10 cellular contexts compared by ENCODE assay signal in the genomic region with DNA sequence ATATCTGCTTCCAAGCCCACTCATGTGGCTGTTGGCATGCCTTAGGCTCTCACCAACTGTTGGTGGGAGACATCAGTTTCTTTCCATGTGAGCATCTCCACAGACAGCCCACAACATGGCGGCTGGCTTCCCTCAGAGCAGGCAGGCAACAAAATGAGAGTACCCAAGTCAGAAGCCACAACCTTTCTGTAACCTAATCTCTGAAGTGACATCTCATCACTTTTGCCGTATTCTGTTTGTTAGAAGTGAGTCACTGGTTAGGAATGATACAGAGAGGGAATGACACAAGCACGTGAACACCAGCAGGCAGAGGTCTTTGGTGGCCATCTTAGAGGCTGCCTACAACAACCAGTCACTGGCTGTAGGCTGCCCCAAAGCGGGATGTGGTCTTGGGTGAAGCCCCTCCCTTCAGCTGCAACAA.
DNase-seq lines count a peak whose midpoint lies in the region; ATAC-seq, FAIRE-seq and TF ChIP-seq lines count a peak whose summit lies in the region.
"Had no signal": no experiment of that assay in that cellular context is flagged by ENCODE, and none has a peak within 500 bp of the region (broad histone marks: within the 10 kb centered on the region; RNA-seq: fewer than 3 reads in every experiment).

No MANE protein-coding gene starts in this region.

- H4K20me1 ChIP-seq in astrocyte (ENCODE audit: insufficient read depth, low read length) = no peaks in the 10 kb centered on the region
- H4K20me1 ChIP-seq in osteoblast (ENCODE audit: insufficient read depth, low read length) = no peaks in the 10 kb centered on the region

- H3K9me3 Mint-ChIP-seq in astrocyte (ENCODE audit: unreplicated experiment) (peaks cover 6% of the 10 kb centered on the region), glutamatergic neuron (ENCODE audit: unreplicated experiment) (no peaks in the 10 kb centered on the region)
- H3K9me3 Mint-ChIP-seq: mesothelial cell of epicardium had no signal

- intact Hi-C loops in body of pancreas (cut with DNase I) = no loop called here
- intact Hi-C loops in heart right ventricle (cut with DNase I) = no loop called here

- H3K27ac Mint-ChIP-seq in astrocyte (ENCODE audit: unreplicated experiment) = no peak overlapping the region
- H3K27ac Mint-ChIP-seq in glutamatergic neuron (ENCODE audit: unreplicated experiment) = no peak overlapping the region
- H3K27ac Mint-ChIP-seq: mesothelial cell of epicardium had no signal

- H3K4me1 ChIP-seq in astrocyte (ENCODE audit: insufficient read depth, low read length) (peaks cover 4% of the 10 kb centered on the region), osteoblast (ENCODE audit: insufficient read depth, low read length) (no peaks in the 10 kb centered on the region), body of pancreas (no peaks in the 10 kb centered on the region), heart right ventricle (peaks cover 0 to 12% (median 6%) of the 10 kb centered on the region in 9 donors)

- WGBS in body of pancreas, 2 donors = 81 to 93% methylated on average over 4 of the region's 4 CpGs
- 85 to 92% methylated on average over 4 of the region's 4 CpGs for WGBS in heart right ventricle, 2 donors

- TF ChIP-seq CTCF in astrocyte (IDR thresholded peaks at IDR 0.05; ENCODE audit: insufficient read depth, low read depth, low read length) = no peak
- TF ChIP-seq CTCF in osteoblast (IDR thresholded peaks at IDR 0.05; ENCODE audit: extremely low read depth, low read depth, low read length) = no peak
- TF ChIP-seq CTCF in body of pancreas (IDR thresholded peaks at IDR 0.05) = no peak
- TF ChIP-seq CTCF in glutamatergic neuron (IDR thresholded peaks at IDR 0.05; ENCODE audit: partially characterized antibody, unreplicated experiment) = no peak
- TF ChIP-seq CTCF in heart right ventricle (IDR thresholded peaks at IDR 0.05) = no peak

- H3K4me2 ChIP-seq in astrocyte (ENCODE audit: low read length) = no peak overlapping the region
- H3K4me2 ChIP-seq in osteoblast (ENCODE audit: insufficient read depth, low read length) = no peak overlapping the region

- H2AFZ ChIP-seq in astrocyte (ENCODE audit: low read depth, low read length) (no peak overlapping the region), osteoblast (ENCODE audit: low read length) (no peak overlapping the region)

- H3K36me3 ChIP-seq in astrocyte (ENCODE audit: insufficient read depth, low read length) (peaks cover 7% of the 10 kb centered on the region), osteoblast (ENCODE audit: insufficient read depth, low read length) (peaks cover 12% of the 10 kb centered on the region), body of pancreas (replicated peaks in 1 of 2; ENCODE audit: insufficient read depth in 1 of 2, low read depth in 2 of 2) (no peaks in the 10 kb centered on the region), heart right ventricle (peaks cover 0 to 42% (median 0%) of the 10 kb centered on the region in 9 donors)

- no peak for FAIRE-seq in astrocyte (lab: Jason Lieb, UNC)

- no peaks in the 10 kb centered on the region for H3K27me3 Mint-ChIP-seq in astrocyte (ENCODE audit: low read depth, unreplicated experiment)
- no peaks in the 10 kb centered on the region for H3K27me3 Mint-ChIP-seq in glutamatergic neuron (ENCODE audit: unreplicated experiment)

- H3K36me3 Mint-ChIP-seq in astrocyte (ENCODE audit: low read depth, unreplicated experiment) (peaks cover 8% of the 10 kb centered on the region), glutamatergic neuron (ENCODE audit: unreplicated experiment) (peaks cover under 1% of the 10 kb centered on the region)

- TF ChIP-seq POLR2A in body of pancreas (IDR thresholded peaks at IDR 0.05) = no peak

- H3K9ac ChIP-seq in astrocyte (ENCODE audit: low read length) = no peak overlapping the region

- H3K27ac ChIP-seq in astrocyte (ENCODE audit: low read depth, low read length) (no peak overlapping the region), osteoblast (ENCODE audit: low read depth, low read length) (no peak overlapping the region), body of pancreas (no peak overlapping the region), heart right ventricle (no peak overlapping the region)
- H3K27ac ChIP-seq: epithelial cell of prostate had no signal

- peaks cover 11% of the 10 kb centered on the region for H3K4me1 Mint-ChIP-seq in astrocyte (ENCODE audit: low read depth, unreplicated experiment)
- H3K4me1 Mint-ChIP-seq in glutamatergic neuron (ENCODE audit: low read depth, unreplicated experiment) = peaks cover 4% of the 10 kb centered on the region

- no peaks in the 10 kb centered on the region for H3K9me3 ChIP-seq in astrocyte (ENCODE audit: insufficient read depth, low read depth, low read length)
- H3K9me3 ChIP-seq in osteoblast (ENCODE audit: low read depth, low read length) = no peaks in the 10 kb centered on the region
- no peaks in the 10 kb centered on the region for H3K9me3 ChIP-seq in body of pancreas
- H3K9me3 ChIP-seq in heart right ventricle = no peaks in the 10 kb centered on the region

- peak; percentile 60 for DNase-seq in DMS53 treated with DMSO at 0.1 percent for 48 hours (lab: John Stamatoyannopoulos, UW; ENCODE audit: unreplicated experiment)
- peak; percentile 81 for DNase-seq in LHCN-M2 (ENCODE audit: low read depth)
- peak; percentile 49 for DNase-seq in astrocyte (ENCODE audit: low read depth)
- DNase-seq in osteoblast (ENCODE audit: insufficient read length, low spot score, missing footprints) = peak; percentile 38
- no peak for DNase-seq in body of pancreas
- no peak for DNase-seq in glutamatergic neuron
- DNase-seq in heart right ventricle = no peak
- DNase-seq in DMS79 (lab: John Stamatoyannopoulos, UW) = no peak

- H3K79me2 ChIP-seq in astrocyte (ENCODE audit: insufficient read depth, low read length) (no peaks in the 10 kb centered on the region), osteoblast (ENCODE audit: insufficient read depth, low read length) (no peaks in the 10 kb centered on the region)

- H3K4me3 ChIP-seq in astrocyte (ENCODE audit: insufficient read depth, low read depth, low read length) = no peak overlapping the region
- H3K4me3 ChIP-seq in osteoblast (ENCODE audit: insufficient read depth, low read length) = no peak overlapping the region
- no peak overlapping the region for H3K4me3 ChIP-seq in body of pancreas
- no peak overlapping the region for H3K4me3 ChIP-seq in heart right ventricle

- H3K27me3 ChIP-seq in astrocyte (ENCODE audit: insufficient read depth, low read length) (no peaks in the 10 kb centered on the region), osteoblast (ENCODE audit: insufficient read depth, low read length) (no peaks in the 10 kb centered on the region), body of pancreas (no peaks in the 10 kb centered on the region), heart right ventricle (no peaks in the 10 kb centered on the region)

- peak overlapping the region; percentile 34 for H3K4me3 Mint-ChIP-seq in astrocyte (ENCODE audit: unreplicated experiment)
- H3K4me3 Mint-ChIP-seq in glutamatergic neuron (ENCODE audit: unreplicated experiment) = no peak overlapping the region
- H3K4me3 Mint-ChIP-seq: mesothelial cell of epicardium had no signal

- no peak for ATAC-seq in body of pancreas
- ATAC-seq in heart right ventricle = no peak

Comparison
In these comparisons a context has a peak if more than half of its experiments do, and no peak if none do; other contexts are left out.
1. DNase-seq: peak in DMS53 treated with DMSO at 0.1 percent for 48 hours (single experiment), LHCN-M2 (single experiment), astrocyte (single experiment) and osteoblast (single experiment); none in body of pancreas (0 of 4), glutamatergic neuron (single experiment), heart right ventricle (0 of 2) and DMS79 (single experiment).